Comparison of ENCODE assay signal across 11 cellular contexts in the genomic region with DNA sequence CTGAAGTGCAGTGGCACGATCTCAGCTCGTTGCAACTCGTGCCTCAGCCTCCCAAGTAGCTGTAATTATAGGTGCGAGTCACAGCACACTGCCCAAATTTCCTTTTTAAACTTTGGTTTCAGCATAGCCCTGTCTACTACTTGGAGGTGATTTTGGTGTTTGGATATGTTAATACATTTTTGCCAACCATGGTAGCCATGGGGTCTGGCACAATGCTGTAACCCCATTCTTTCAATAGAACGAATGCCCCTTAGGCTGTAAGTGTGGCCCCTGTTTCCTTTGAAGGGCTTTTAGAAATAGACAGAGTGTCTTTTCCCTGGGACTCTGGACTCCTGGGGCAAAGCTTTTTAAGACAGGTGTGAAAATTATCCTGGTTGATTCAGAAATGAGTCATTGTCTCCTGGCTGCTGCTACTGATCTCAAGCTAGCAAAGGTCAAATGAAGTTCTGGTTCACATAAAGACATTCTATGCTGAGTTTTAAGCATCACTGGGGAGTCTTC.
DNase-seq lines count a peak whose midpoint lies in the region; ATAC-seq lines count a peak whose summit lies in the region.
"Had no signal": no experiment of that assay in that cellular context is flagged by ENCODE, and none has a peak within 500 bp of the region (broad histone marks: within the 10 kb centered on the region; RNA-seq: fewer than 3 reads in every experiment).

No MANE protein-coding gene starts in this region.

- H3K36me3 Mint-ChIP-seq in activated T-helper 17 cell treated with anti-CD3 and anti-CD28 coated beads, Interleukin-2, amount 50 U/mL, for 72 hours (ENCODE audit: low read depth), result no peaks in the 10 kb centered on the region
- peaks cover 4% of the 10 kb centered on the region in 2 donors for H3K36me3 Mint-ChIP-seq in activated T-cell treated with anti-CD3 and anti-CD28 coated beads, Interleukin-2, amount 50 U/mL, for 72 hours (ENCODE audit: insufficient read depth in 2 of 2)

- peak; percentile 26 for DNase-seq in EL
- peak; percentile 85 for DNase-seq in kidney tubule cell (ENCODE audit: low spot score)
- no peak for DNase-seq in NCI-H510A (lab: John Stamatoyannopoulos, UW)
- no peak for DNase-seq in GDM1 (lab: John Stamatoyannopoulos, UW)
- no peak for DNase-seq in activated T-cell treated with anti-CD3 and anti-CD28 coated beads, Interleukin-2, amount 50 U/mL, for 72 hours
- DNase-seq: activated CD4-positive, CD25-positive, alpha-beta regulatory T cell treated with anti-CD3 and anti-CD28 coated beads, Interleukin-2, amount 50 U/mL, for 72 hours; NCI-H1694 treated with DMSO at 0.1 percent for 48 hours; Right ventricle myocardium superior had no signal

- H3K27me3 Mint-ChIP-seq in activated T-helper 17 cell treated with anti-CD3 and anti-CD28 coated beads, Interleukin-2, amount 50 U/mL, for 72 hours, result peaks cover 4% of the 10 kb centered on the region
- no peaks in the 10 kb centered on the region for H3K27me3 Mint-ChIP-seq in activated T-cell treated with anti-CD3 and anti-CD28 coated beads, Interleukin-2, amount 50 U/mL, for 72 hours (ENCODE audit: low read depth)

- no peak overlapping the region for H3K27ac Mint-ChIP-seq in activated T-helper 17 cell treated with anti-CD3 and anti-CD28 coated beads, Interleukin-2, amount 50 U/mL, for 72 hours
- H3K27ac Mint-ChIP-seq in activated T-cell treated with anti-CD3 and anti-CD28 coated beads, Interleukin-2, amount 50 U/mL, for 72 hours, result no peak overlapping the region

- no peak overlapping the region for H3K4me3 Mint-ChIP-seq in activated T-helper 17 cell treated with anti-CD3 and anti-CD28 coated beads, Interleukin-2, amount 50 U/mL, for 72 hours
- H3K4me3 Mint-ChIP-seq in activated T-cell treated with anti-CD3 and anti-CD28 coated beads, Interleukin-2, amount 50 U/mL, for 72 hours, result peak overlapping the region in 1 of 2 donors; percentile 27

- H3K9me3 Mint-ChIP-seq in activated T-helper 17 cell treated with anti-CD3 and anti-CD28 coated beads, Interleukin-2, amount 50 U/mL, for 72 hours, result no peaks in the 10 kb centered on the region
- peaks cover 4 to 6% of the 10 kb centered on the region in 2 donors for H3K9me3 Mint-ChIP-seq in activated T-cell treated with anti-CD3 and anti-CD28 coated beads, Interleukin-2, amount 50 U/mL, for 72 hours

- peaks cover 11% of the 10 kb centered on the region for H3K4me1 Mint-ChIP-seq in activated T-helper 17 cell treated with anti-CD3 and anti-CD28 coated beads, Interleukin-2, amount 50 U/mL, for 72 hours
- H3K4me1 Mint-ChIP-seq in activated T-cell treated with anti-CD3 and anti-CD28 coated beads, Interleukin-2, amount 50 U/mL, for 72 hours (ENCODE audit: low read depth), result peaks cover 26% of the 10 kb centered on the region

- ATAC-seq in HG03354 (IDR thresholded peaks at IDR 0.05; ENCODE audit: poor library complexity, severe bottlenecking, unreplicated experiment), result peak; percentile 5
- ATAC-seq in activated T-helper 17 cell treated with anti-CD3 and anti-CD28 coated beads, Interleukin-2, amount 50 U/mL, for 72 hours (replicated peaks), result peak; percentile 65
- no peak for ATAC-seq in GM18511 (IDR thresholded peaks at IDR 0.05; ENCODE audit: unreplicated experiment)
- ATAC-seq in activated T-cell treated with anti-CD3 and anti-CD28 coated beads, Interleukin-2, amount 50 U/mL, for 72 hours (replicated peaks in 1 of 2), result no peak

Comparison
In these comparisons a context has a peak if more than half of its experiments do, and no peak if none do; other contexts are left out.
1. DNase-seq: peak in EL (single experiment) and kidney tubule cell (single experiment); none in NCI-H510A (single experiment), GDM1 (single experiment) and activated T-cell treated with anti-CD3 and anti-CD28 coated beads, Interleukin-2, amount 50 U/mL, for 72 hours (0 of 2).
2. ATAC-seq: peak in HG03354 (single experiment) and activated T-helper 17 cell treated with anti-CD3 and anti-CD28 coated beads, Interleukin-2, amount 50 U/mL, for 72 hours (single experiment); none in GM18511 (single experiment) and activated T-cell treated with anti-CD3 and anti-CD28 coated beads, Interleukin-2, amount 50 U/mL, for 72 hours (0 of 2).